Comparison of ENCODE assay signal across 23 cellular contexts in genomic region chr12:91432755-91433154, GRCh38.
"Had no signal": no experiment of that assay in that cellular context is flagged by ENCODE, and none has a peak within 500 bp of the region (broad histone marks: within the 10 kb centered on the region; RNA-seq: fewer than 3 reads in every experiment).

No MANE protein-coding gene starts in this region.

- ATAC-seq: esophagus mucosa; gastroesophageal sphincter; left cardiac atrium; left lung; naive thymus-derived CD4-positive, alpha-beta T cell; stimulated activated memory B cell treated with anti-CD40 and anti-IgM and Interleukin-4, amounts not matched to agents 10 μg/mL and 1 μg/mL and 100 μg/mL, for 72 hours; stimulated activated naive CD8-positive, alpha-beta T cell treated with anti-CD3 and anti-CD28 coated beads, Interleukin-15, Interleukin-2, amounts not matched to agents 100 U/mL and 50 U/mL, for 24 hours had no signal

- H3K36me3 ChIP-seq: gastroesophageal sphincter, heart left ventricle, left lung, prostate gland, right atrium auricular region, sigmoid colon, spleen, tibial artery had no signal

- H3K4me3 ChIP-seq: gastroesophageal sphincter, heart left ventricle, hepatocyte, left lung, prostate gland, right atrium auricular region, sigmoid colon, spleen, testis, tibial artery had no signal

- H3K36me3 Mint-ChIP-seq: naive thymus-derived CD4-positive, alpha-beta T cell; stimulated activated memory B cell treated with anti-CD40 and anti-IgM and Interleukin-4, amounts not matched to agents 10 μg/mL and 1 μg/mL and 100 μg/mL, for 72 hours had no signal

- H3K4me1 ChIP-seq: gastroesophageal sphincter, left lung, prostate gland, right atrium auricular region, tibial artery had no signal

- DNase-seq: cortex of kidney; effector CD4-positive, alpha-beta T cell; heart left ventricle; left cardiac atrium; left lung; midbrain; naive thymus-derived CD4-positive, alpha-beta T cell; nucleus accumbens; sigmoid colon; spleen; stimulated activated CD4-positive, alpha-beta T cell treated with anti-CD3 and anti-CD28 coated beads, Interleukin-4, amount 100 ng/mL, for 4 hours; stimulated activated naive CD8-positive, alpha-beta T cell treated with anti-CD3 and anti-CD28 coated beads, Interleukin-15, Interleukin-2, amounts not matched to agents 100 U/mL and 50 U/mL, for 24 hours; substantia nigra; tibial artery had no signal

- H3K27ac Mint-ChIP-seq: naive thymus-derived CD4-positive, alpha-beta T cell; stimulated activated memory B cell treated with anti-CD40 and anti-IgM and Interleukin-4, amounts not matched to agents 10 μg/mL and 1 μg/mL and 100 μg/mL, for 72 hours had no signal

- H3K9me3 ChIP-seq: gastroesophageal sphincter, heart left ventricle, left lung, prostate gland, right atrium auricular region, sigmoid colon, spleen, testis, tibial artery had no signal

- H3K27ac ChIP-seq: epithelial cell of prostate, gastroesophageal sphincter, heart left ventricle, hepatocyte, left lung, prostate gland, right atrium auricular region, sigmoid colon, tibial artery had no signal

- H3K9me3 Mint-ChIP-seq: nephron progenitor cell; stimulated activated memory B cell treated with anti-CD40 and anti-IgM and Interleukin-4, amounts not matched to agents 10 μg/mL and 1 μg/mL and 100 μg/mL, for 72 hours had no signal

- H3K27me3 ChIP-seq: gastroesophageal sphincter, heart left ventricle, hepatocyte, left lung, right atrium auricular region, sigmoid colon, spleen, testis, tibial artery had no signal
